In the genomic region with DNA sequence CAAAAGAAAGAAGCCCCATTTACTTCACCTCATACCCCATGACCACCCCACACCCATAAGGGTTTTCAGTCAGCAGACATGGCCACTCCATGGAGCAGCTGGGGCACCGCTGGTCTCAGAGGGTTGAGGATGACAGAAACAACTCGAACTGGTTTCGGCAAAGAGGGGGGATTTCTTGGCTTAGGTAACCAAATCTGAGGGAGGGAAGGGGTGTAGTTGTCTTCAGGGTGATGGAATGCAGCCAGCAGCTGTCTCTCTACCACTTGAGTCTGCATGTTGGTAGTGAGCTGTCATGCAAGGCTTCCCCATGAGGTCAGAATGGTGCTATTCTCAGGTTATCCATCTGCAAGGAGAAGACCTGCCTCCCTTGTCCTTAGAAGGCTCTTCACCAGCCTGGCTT, we compare ENCODE assay signal across 37 cellular contexts. TPM values are rescaled to one million over a fixed set of nuclear protein-coding genes. Genes with fewer than 3 reads are reported as not detected.
"Had no signal": no experiment of that assay in that cellular context is flagged by ENCODE, and none has a peak within 500 bp of the region (broad histone marks: within the 10 kb centered on the region; RNA-seq: fewer than 3 reads in every experiment).

No MANE protein-coding gene starts in this region.

- ATAC-seq: activated naive CD4-positive, alpha-beta T cell treated with anti-CD3 and anti-CD28 coated beads, Interleukin-2, amount 50 U/mL, for 72 hours; activated naive CD8-positive, alpha-beta T cell treated with anti-CD3 and anti-CD28 coated beads, Interleukin-2, amount 50 U/mL, for 24 hours; activated T-cell treated with anti-CD3 and anti-CD28 coated beads, Interleukin-2, amount 50 U/mL, for 4 hours; activated T-cell treated with anti-CD3 and anti-CD28 coated beads, Interleukin-2, amount 50 U/mL, for 72 hours; activated T-helper 17 cell treated with anti-CD3 and anti-CD28 coated beads, Interleukin-2, amount 50 U/mL, for 72 hours; body of pancreas had no signal

- H3K9me3 ChIP-seq: adrenal gland, ascending aorta, body of pancreas had no signal

- H3K36me3 ChIP-seq: adrenal gland, ascending aorta, brain microvascular endothelial cell, breast epithelium, cardiac muscle cell had no signal

- DNase-seq: activated effector memory CD4-positive, alpha-beta T cell treated with anti-CD3 and anti-CD28 coated beads, Interleukin-2, amount 50 U/mL, for 16 hours; activated effector memory CD4-positive, alpha-beta T cell treated with Interleukin-2 at 50 U/mL for 16 hours; activated gamma-delta T cell; activated gamma-delta T cell treated with Interleukin-2 at 50 U/mL for 16 hours; activated naive CD4-positive, alpha-beta T cell; activated naive CD4-positive, alpha-beta T cell treated with anti-CD3 and anti-CD28 coated beads for 36 hours; activated naive CD4-positive, alpha-beta T cell treated with anti-CD3 and anti-CD28 coated beads, Interleukin-2, amount 10 ng/mL, durations not matched to agents 7 days and 5 days; activated naive CD4-positive, alpha-beta T cell treated with anti-CD3 and anti-CD28 coated beads, Interleukin-2, amount 50 U/mL, for 16 hours; activated naive CD4-positive, alpha-beta T cell treated with Interleukin-2 at 50 U/mL for 16 hours; activated naive CD8-positive, alpha-beta T cell treated with anti-CD3 and anti-CD28 coated beads for 36 hours; activated naive CD8-positive, alpha-beta T cell treated with anti-CD3 and anti-CD28 coated beads, Interleukin-2, amount 10 ng/mL, durations not matched to agents 7 days and 5 days; activated naive CD8-positive, alpha-beta T cell treated with anti-CD3 and anti-CD28 coated beads, Interleukin-2, amount 50 U/mL, for 24 hours; activated T-cell treated with anti-CD3 and anti-CD28 coated beads, Interleukin-2, amount 50 U/mL, for 1 hour; activated T-cell treated with anti-CD3 and anti-CD28 coated beads, Interleukin-2, amount 50 U/mL, for 24 hours; activated T-cell treated with anti-CD3 and anti-CD28 coated beads, Interleukin-2, amount 50 U/mL, for 4 hours; activated T-cell treated with anti-CD3 and anti-CD28 coated beads, Interleukin-2, amount 50 U/mL, for 48 hours; activated T-cell treated with anti-CD3 and anti-CD28 coated beads, Interleukin-2, amount 50 U/mL, for 72 hours; adrenal gland; amniotic stem cell; amygdala; aorta; body of pancreas; brain microvascular endothelial cell; caudate nucleus; central memory CD4-positive, alpha-beta T cell; cerebellar nuclear complex had no signal

- H3K4me3 ChIP-seq: adrenal gland, ascending aorta, body of pancreas, breast epithelium, cardiac muscle cell had no signal

- H3K27ac ChIP-seq: adrenal gland, ascending aorta, body of pancreas, brain microvascular endothelial cell, breast epithelium, cardiac muscle cell had no signal

- H3K27me3 ChIP-seq: adrenal gland, ascending aorta, body of pancreas, brain microvascular endothelial cell, breast epithelium, cardiac muscle cell had no signal

- H3K4me1 ChIP-seq: adrenal gland, ascending aorta, body of pancreas, breast epithelium had no signal

RNA-seq across cellular contexts. Expression of a gene that starts 55.5 kb away (rescaled TPM):
- total RNA-seq: activated naive CD4-positive, alpha-beta T cell treated with anti-CD3 and anti-CD28 coated beads for 36 hours; activated naive CD4-positive, alpha-beta T cell treated with anti-CD3 and anti-CD28 coated beads, Interleukin-2, amount 50 U/mL, for 72 hours; activated T-helper 1 cell treated with anti-CD3 and anti-CD28 coated beads, Interleukin-12 subunit alpha, Interleukin-12 subunit beta, Interleukin-2, Interleukin-4 antibody, amounts not matched to agents 30 ng/mL and 10 ng/mL and 1 ng/mL, durations not matched to agents 14 hours and 24 hours and 36 hours; activated T-helper 2 cell treated with anti-CD3 and anti-CD28 coated beads, Interferon-gamma antibody, Interleukin-2, Interleukin-4, amounts not matched to agents 10 μg/mL and 5 μg/mL and 100 μg/mL, durations not matched to agents 14 hours and 24 hours and 36 hours; astrocyte; cardiac muscle cell; chondrocyte had no signal

RNA-seq across cellular contexts. Expression of a gene that starts 55.5 kb away (rescaled TPM):
- total RNA-seq: activated naive CD4-positive, alpha-beta T cell treated with anti-CD3 and anti-CD28 coated beads for 36 hours; activated naive CD4-positive, alpha-beta T cell treated with anti-CD3 and anti-CD28 coated beads, Interleukin-2, amount 50 U/mL, for 72 hours; activated naive CD8-positive, alpha-beta T cell treated with anti-CD3 and anti-CD28 coated beads for 36 hours; activated naive CD8-positive, alpha-beta T cell treated with anti-CD3 and anti-CD28 coated beads, Interleukin-2, amount 10 ng/mL, durations not matched to agents 7 days and 5 days; activated T-cell treated with anti-CD3 and anti-CD28 coated beads, Interleukin-2, amount 50 U/mL, for 4 hours; activated T-cell treated with anti-CD3 and anti-CD28 coated beads, Interleukin-2, amount 50 U/mL, for 72 hours; activated T-helper 1 cell treated with anti-CD3 and anti-CD28 coated beads, Interleukin-12 subunit alpha, Interleukin-12 subunit beta, Interleukin-2, Interleukin-4 antibody, amounts not matched to agents 30 ng/mL and 10 ng/mL and 1 ng/mL, durations not matched to agents 14 hours and 24 hours and 36 hours; activated T-helper 17 cell treated with anti-CD3 and anti-CD28 coated beads, Interleukin-2, amount 50 U/mL, for 72 hours; activated T-helper 2 cell treated with anti-CD3 and anti-CD28 coated beads, Interferon-gamma antibody, Interleukin-2, Interleukin-4, amounts not matched to agents 10 μg/mL and 5 μg/mL and 100 μg/mL, durations not matched to agents 14 hours and 24 hours and 36 hours; ascending aorta; astrocyte; bronchial epithelial cell; cardiac muscle cell; cardiac septum; chondrocyte had no signal
